ENCODE assay signal across 29 cellular contexts in the genomic region with DNA sequence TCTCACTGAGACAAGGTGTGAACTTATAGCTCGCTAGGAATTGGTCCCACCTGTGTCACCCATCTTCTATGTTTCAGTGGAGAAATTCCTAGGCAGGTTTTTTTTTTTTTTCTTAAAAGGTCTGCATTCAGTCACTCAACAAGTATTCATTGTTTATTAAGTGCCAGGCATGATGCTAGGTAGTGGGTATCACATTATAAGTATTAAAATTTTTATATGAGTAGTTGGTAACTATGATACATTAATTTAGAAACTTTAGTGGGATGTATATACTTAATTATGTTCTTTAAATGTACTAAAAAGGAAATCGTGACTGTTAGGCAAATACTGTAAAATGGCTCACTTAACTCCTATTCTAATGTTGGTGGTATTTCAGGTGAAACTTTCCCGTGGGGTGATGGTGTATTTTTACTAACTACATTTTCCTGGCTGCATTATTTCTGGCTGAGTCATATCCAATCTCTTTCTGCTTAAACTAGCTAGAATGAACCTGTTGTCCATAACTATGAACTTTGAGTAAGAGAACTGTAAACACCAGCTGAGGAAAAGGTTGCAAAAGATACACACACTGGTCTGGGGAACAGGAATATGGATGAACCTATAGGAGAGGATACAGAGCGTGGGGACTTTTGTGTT. TPM values are rescaled to one million over a fixed set of nuclear protein-coding genes. Genes with fewer than 3 reads are reported as not detected.
DNase-seq lines count a peak whose midpoint lies in the region; ATAC-seq, FAIRE-seq and TF ChIP-seq lines count a peak whose summit lies in the region.
"Had no signal": no experiment of that assay in that cellular context is flagged by ENCODE, and none has a peak within 500 bp of the region (broad histone marks: within the 10 kb centered on the region; RNA-seq: fewer than 3 reads in every experiment).

No MANE protein-coding gene starts in this region.

- H3K4me3 ChIP-seq in A549 (no peak overlapping the region), choroid plexus epithelial cell (ENCODE audit: low read depth, low read length) (no peak overlapping the region)
- H3K4me3 ChIP-seq: BLaER1 treated with 17β-estradiol and CSF1 and Interleukin-3, amounts not matched to agents 10 nM and 100 nM; GM23248; lower lobe of right lung; pancreas; Peyer's patch; right atrium auricular region; SJSA1 had no signal

- no peak for ATAC-seq in A549
- ATAC-seq in GM18502 (IDR thresholded peaks at IDR 0.05; ENCODE audit: poor library complexity, unreplicated experiment): no peak
- ATAC-seq: lower lobe of right lung, pancreas had no signal

- no peak overlapping the region for H3K27ac ChIP-seq in A549
- H3K27ac ChIP-seq: BLaER1 treated with 17β-estradiol and CSF1 and Interleukin-3, amounts not matched to agents 10 nM and 100 nM; GM23248; lower lobe of right lung; pancreas; Peyer's patch; right atrium auricular region; SJSA1 had no signal

- no peak for TF ChIP-seq POLR2A in A549 (IDR thresholded peaks at IDR 0.05; ENCODE audit: low read length)

- TF ChIP-seq RAD21 in A549 (conservative IDR thresholded peaks at IDR 0.05 in 1 of 2, IDR thresholded peaks at IDR 0.05 in 1 of 2): no peak

- no peak for TF ChIP-seq EP300 in A549 (IDR thresholded peaks at IDR 0.05)

- no peaks in the 10 kb centered on the region for H3K9me3 ChIP-seq in A549
- H3K9me3 ChIP-seq: lower lobe of right lung, pancreas, Peyer's patch, right atrium auricular region, SJSA1 had no signal

- H3K4me2 ChIP-seq in A549: peak overlapping the region; percentile 32; the same call in 2 of the 3 replicates
- H3K4me2 ChIP-seq: BLaER1 treated with 17β-estradiol and CSF1 and Interleukin-3, amounts not matched to agents 10 nM and 100 nM had no signal

- TF ChIP-seq CTCF in A549 (IDR thresholded peaks at IDR 0.05) (no peak), choroid plexus epithelial cell (conservative IDR thresholded peaks at IDR 0.05; ENCODE audit: low read depth, low read length) (no peak)

- POLR2A ChIA-PET in A549 (lab: Yijun Ruan, JAX): no interaction called here

- DNase-seq in A549 (ENCODE audit: low read depth in 1 of 2, low spot score in 1 of 2) (peak in 1 of 2 experiments; percentile 4), NCI-H226 (peak; percentile 33), choroid plexus epithelial cell (ENCODE audit: low read depth) (peak; percentile 45), islet precursor cell (peak; percentile 4), NCI-H1694 treated with DMSO at 0.1 percent for 48 hours (lab: John Stamatoyannopoulos, UW) (no peak), kidney glomerular epithelial cell (lab: John Stamatoyannopoulos, UW) (no peak), amniotic stem cell (lab: John Stamatoyannopoulos, UW) (no peak)
- DNase-seq: activated CD8-positive, alpha-beta memory T cell treated with anti-CD3 and anti-CD28 coated beads for 24 hours; activated naive CD4-positive, alpha-beta T cell; activated T-cell treated with anti-CD3 and anti-CD28 coated beads, Interleukin-2, amount 50 U/mL, for 4 hours; Calu3; cortex of kidney; GM23248; HFFc6; hippocampal formation; immature natural killer cell; KG1; lower lobe of right lung; NCI-H146; NCI-H510A treated with DMSO at 0.1 percent for 48 hours; pancreas; Peyer's patch; stimulated activated CD4-positive, alpha-beta T cell treated with anti-CD3 and anti-CD28 coated beads, Interleukin-12 subunit alpha, Interleukin-12 subunit beta, amount 100 ng/mL, for 4 hours; stimulated activated CD4-positive, alpha-beta T cell treated with anti-CD3 and anti-CD28 coated beads, Interleukin-4, amount 100 ng/mL, for 24 hours; stimulated activated naive CD4-positive, alpha-beta T cell treated with Interleukin-2 at 50 U/mL for 16 hours had no signal

- H3K4me1 ChIP-seq in A549: peaks cover 6% of the 10 kb centered on the region; the same call in 1 of the 3 replicates
- H3K4me1 ChIP-seq: BLaER1 treated with 17β-estradiol and CSF1 and Interleukin-3, amounts not matched to agents 10 nM and 100 nM; lower lobe of right lung; pancreas; Peyer's patch; right atrium auricular region; SJSA1 had no signal

- CTCF ChIA-PET in A549 (lab: Yijun Ruan, JAX): no interaction called here

- WGBS in A549 (ENCODE audit: missing lambda C conversion rate): 58% methylated on average over 4 of the region's 4 CpGs

- FAIRE-seq in A549 (lab: Jason Lieb, UNC): peak; percentile 96

TF ChIP-seq in A549, 52 proteins besides CTCF, POLR2A, EP300 and RAD21:
- no peak for TF ChIP-seq CHD2 (IDR thresholded peaks at IDR 0.05; ENCODE audit: low read length, partially characterized antibody)
- TF ChIP-seq HEYL (CRISPR knock-in tag; IDR thresholded peaks at IDR 0.05): no peak
- TF ChIP-seq, protein P1, sequence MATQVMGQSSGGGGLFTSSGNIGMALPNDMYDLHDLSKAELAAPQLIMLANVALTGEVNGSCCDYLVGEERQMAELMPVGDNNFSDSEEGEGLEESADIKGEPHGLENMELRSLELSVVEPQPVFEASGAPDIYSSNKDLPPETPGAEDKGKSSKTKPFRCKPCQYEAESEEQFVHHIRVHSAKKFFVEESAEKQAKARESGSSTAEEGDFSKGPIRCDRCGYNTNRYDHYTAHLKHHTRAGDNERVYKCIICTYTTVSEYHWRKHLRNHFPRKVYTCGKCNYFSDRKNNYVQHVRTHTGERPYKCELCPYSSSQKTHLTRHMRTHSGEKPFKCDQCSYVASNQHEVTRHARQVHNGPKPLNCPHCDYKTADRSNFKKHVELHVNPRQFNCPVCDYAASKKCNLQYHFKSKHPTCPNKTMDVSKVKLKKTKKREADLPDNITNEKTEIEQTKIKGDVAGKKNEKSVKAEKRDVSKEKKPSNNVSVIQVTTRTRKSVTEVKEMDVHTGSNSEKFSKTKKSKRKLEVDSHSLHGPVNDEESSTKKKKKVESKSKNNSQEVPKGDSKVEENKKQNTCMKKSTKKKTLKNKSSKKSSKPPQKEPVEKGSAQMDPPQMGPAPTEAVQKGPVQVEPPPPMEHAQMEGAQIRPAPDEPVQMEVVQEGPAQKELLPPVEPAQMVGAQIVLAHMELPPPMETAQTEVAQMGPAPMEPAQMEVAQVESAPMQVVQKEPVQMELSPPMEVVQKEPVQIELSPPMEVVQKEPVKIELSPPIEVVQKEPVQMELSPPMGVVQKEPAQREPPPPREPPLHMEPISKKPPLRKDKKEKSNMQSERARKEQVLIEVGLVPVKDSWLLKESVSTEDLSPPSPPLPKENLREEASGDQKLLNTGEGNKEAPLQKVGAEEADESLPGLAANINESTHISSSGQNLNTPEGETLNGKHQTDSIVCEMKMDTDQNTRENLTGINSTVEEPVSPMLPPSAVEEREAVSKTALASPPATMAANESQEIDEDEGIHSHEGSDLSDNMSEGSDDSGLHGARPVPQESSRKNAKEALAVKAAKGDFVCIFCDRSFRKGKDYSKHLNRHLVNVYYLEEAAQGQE (IDR thresholded peaks at IDR 0.05): no peak
- no peak for TF ChIP-seq PHF8 (IDR thresholded peaks at IDR 0.05; ENCODE audit: borderline replicate concordance, low read depth)
- TF ChIP-seq NPAS2 (CRISPR knock-in tag; IDR thresholded peaks at IDR 0.05; ENCODE audit: borderline replicate concordance): no peak
- TF ChIP-seq TP53 (CRISPR knock-in tag; IDR thresholded peaks at IDR 0.05): no peak
- no peak for TF ChIP-seq CEBPB (IDR thresholded peaks at IDR 0.05)
- TF ChIP-seq, protein P2, sequence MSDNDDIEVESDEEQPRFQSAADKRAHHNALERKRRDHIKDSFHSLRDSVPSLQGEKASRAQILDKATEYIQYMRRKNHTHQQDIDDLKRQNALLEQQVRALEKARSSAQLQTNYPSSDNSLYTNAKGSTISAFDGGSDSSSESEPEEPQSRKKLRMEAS (IDR thresholded peaks at IDR 0.05): no peak
- no peak for TF ChIP-seq FOSL2 (IDR thresholded peaks at IDR 0.05)
- no peak for TF ChIP-seq FOSL2 (CRISPR knock-in tag; IDR thresholded peaks at IDR 0.05)
- no peak for TF ChIP-seq POLR2AphosphoS2 (conservative IDR thresholded peaks at IDR 0.05; ENCODE audit: low read length)
- TF ChIP-seq, protein P3, sequence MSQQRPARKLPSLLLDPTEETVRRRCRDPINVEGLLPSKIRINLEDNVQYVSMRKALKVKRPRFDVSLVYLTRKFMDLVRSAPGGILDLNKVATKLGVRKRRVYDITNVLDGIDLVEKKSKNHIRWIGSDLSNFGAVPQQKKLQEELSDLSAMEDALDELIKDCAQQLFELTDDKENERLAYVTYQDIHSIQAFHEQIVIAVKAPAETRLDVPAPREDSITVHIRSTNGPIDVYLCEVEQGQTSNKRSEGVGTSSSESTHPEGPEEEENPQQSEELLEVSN (IDR thresholded peaks at IDR 0.05; ENCODE audit: borderline replicate concordance, low read depth): no peak
- no peak for TF ChIP-seq ESRRA (IDR thresholded peaks at IDR 0.05; ENCODE audit: borderline replicate concordance, low read length)
- TF ChIP-seq SMC3 (IDR thresholded peaks at IDR 0.05): no peak
- TF ChIP-seq CBX8 (IDR thresholded peaks at IDR 0.05): no peak
- TF ChIP-seq RARB (CRISPR knock-in tag; IDR thresholded peaks at IDR 0.05): no peak
- no peak for TF ChIP-seq ZFP36 (IDR thresholded peaks at IDR 0.05; ENCODE audit: borderline replicate concordance, partially characterized antibody)

RNA-seq across cellular contexts. Expression of a gene that starts 49.3 kb away (rescaled TPM):
- polyA plus RNA-seq in A549 (2011; rRNA removed) (62.0 and 82.6 TPM in 2 replicates), A549 (2017; fragmentation: RNase III; extraction: RNeasy Plus Mini Kit Qiagen cat#74134 plus additional on column Dnase treatment) (22.5 to 26.8 TPM (median 23.5 TPM) in 3 replicates)
- 24.3 and 27.1 TPM in 2 replicates for polyA plus RNA-seq in A549 (2012; cell fraction: cytosol; rRNA removed)
- 27.7 and 36.9 TPM in 2 replicates for polyA plus RNA-seq in A549 (2012; cell fraction: nucleus; rRNA removed)
- polyA minus RNA-seq in A549 (2011; rRNA and poly(A)+ RNA removed): 69.6 and 90.6 TPM in 2 replicates

Comparison
In these comparisons a context has a peak if more than half of its experiments do, and no peak if none do; other contexts are left out.
1. DNase-seq: peak in NCI-H226 (single experiment), choroid plexus epithelial cell (single experiment) and islet precursor cell (single experiment); none in NCI-H1694 treated with DMSO at 0.1 percent for 48 hours (single experiment), kidney glomerular epithelial cell (single experiment) and amniotic stem cell (single experiment).